Comparison of ENCODE assay signal across 19 cellular contexts in the genomic region with DNA sequence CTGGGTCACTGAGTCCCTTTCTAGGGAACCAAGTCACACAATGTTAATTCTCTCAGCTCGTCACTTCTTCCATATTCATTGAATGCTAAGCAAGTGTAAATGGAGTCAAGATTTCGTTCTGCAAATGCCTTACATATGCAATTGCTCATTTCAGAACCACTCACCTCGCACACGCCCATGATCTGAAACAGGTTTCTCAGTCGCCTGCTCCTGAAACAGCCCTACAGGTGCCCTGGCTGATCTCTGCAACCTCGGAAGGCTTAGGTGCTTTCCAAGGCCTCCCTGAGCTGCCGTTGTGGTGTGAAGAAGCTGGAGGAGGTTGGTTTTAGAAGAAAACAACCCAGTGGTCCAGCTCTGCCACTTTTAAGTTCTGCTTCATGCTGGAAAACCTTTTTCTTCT.
DNase-seq lines count a peak whose midpoint lies in the region; ATAC-seq, FAIRE-seq and TF ChIP-seq lines count a peak whose summit lies in the region.
"Had no signal": no experiment of that assay in that cellular context is flagged by ENCODE, and none has a peak within 500 bp of the region (broad histone marks: within the 10 kb centered on the region; RNA-seq: fewer than 3 reads in every experiment).

No MANE protein-coding gene starts in this region.

- peaks cover 30% of the 10 kb centered on the region for H4K20me1 ChIP-seq in OCI-LY3 (ENCODE audit: insufficient read depth, low read length)

- no peak for TF ChIP-seq POLR2A in GM12892 (IDR thresholded peaks at IDR 0.05; ENCODE audit: low read depth, low read length)
- no peak for TF ChIP-seq POLR2A in lower leg skin (IDR thresholded peaks at IDR 0.05)

- H3K79me2 ChIP-seq in OCI-LY3 (ENCODE audit: low read length) = no peaks in the 10 kb centered on the region

- TF ChIP-seq CTCF in OCI-LY3 (IDR thresholded peaks at IDR 0.05; ENCODE audit: low read depth, low read length) (no peak), lower leg skin (IDR thresholded peaks at IDR 0.05) (no peak)

- peak; percentile 58 for ATAC-seq in HG02798 (IDR thresholded peaks at IDR 0.05; ENCODE audit: poor library complexity, unreplicated experiment)
- ATAC-seq: esophagus mucosa; natural killer cell treated with Interleukin-12 subunit alpha and Interleukin-12 subunit beta and Interleukin-15 and Interleukin-18, amount 100 ng/mL, for 72 hours had no signal

- intact Hi-C loops in lower leg skin (cut with DNase I; ENCODE audit: low total_unique reads) = no loop called here

- H3K4me1 ChIP-seq in OCI-LY3 (ENCODE audit: low read length) = peaks cover 52% of the 10 kb centered on the region
- H3K4me1 ChIP-seq: prostate gland had no signal

- H2AFZ ChIP-seq in OCI-LY3 (ENCODE audit: low read depth, low read length) = no peak overlapping the region

- 0 out of 2 replicates have a peak overlapping the region, but pooled peaks have one; percentile 1 for H3K27ac ChIP-seq in OCI-LY3 (ENCODE audit: low read length)
- H3K27ac ChIP-seq: prostate gland had no signal

- FAIRE-seq in GM12892 (lab: Jason Lieb, UNC) (peak; percentile 76), GM19239 (lab: Jason Lieb, UNC) (peak; percentile 31)
- FAIRE-seq: astrocyte had no signal

- no peaks in the 10 kb centered on the region for H3K9me3 ChIP-seq in OCI-LY3 (ENCODE audit: insufficient read depth, low read length)
- H3K9me3 ChIP-seq: prostate gland had no signal

- peak overlapping the region; percentile 44 for H3K4me3 ChIP-seq in OCI-LY3 (ENCODE audit: low read length)
- H3K4me3 ChIP-seq in lower leg skin (ENCODE audit: low read depth, poor library complexity, severe bottlenecking) = no peak overlapping the region
- H3K4me3 ChIP-seq: prostate gland had no signal

- peaks cover 64% of the 10 kb centered on the region for H3K27me3 ChIP-seq in OCI-LY3 (ENCODE audit: low read depth, low read length)

- DNase-seq in GM12892 (ENCODE audit: insufficient read length) (peak; percentile 52), GM19239 (ENCODE audit: insufficient read length, low spot score) (peak; percentile 15), lower leg skin (ENCODE audit: low spot score in 2 of 2) (no peak), SIG-M5 treated with dmso at 0.1 percent for 504 hours (lab: John Stamatoyannopoulos, UW; ENCODE audit: unreplicated experiment) (no peak), NCI-H1694 (lab: John Stamatoyannopoulos, UW) (no peak), AG20443 (ENCODE audit: low spot score) (no peak)
- DNase-seq: activated B cell treated with CpG ODN at 0.5 μM for 24 hours; activated gamma-delta T cell treated with Interleukin-2 at 50 U/mL for 16 hours; COR-L47; mammary epithelial cell; NCI-H1048; RPMI8226; stimulated activated naive CD4-positive, alpha-beta T cell treated with Interleukin-2 at 50 U/mL for 16 hours had no signal

- H3K4me2 ChIP-seq in OCI-LY3 (ENCODE audit: low read length) = peak overlapping the region; percentile 74

- WGBS in lower leg skin, 2 donors = 82 to 90% methylated on average over 7 of the region's 7 CpGs

- no peak overlapping the region; the same call in 1 of the 2 replicates for H3K9ac ChIP-seq in OCI-LY3 (ENCODE audit: low read length)

- H3K36me3 ChIP-seq in OCI-LY3 (replicated peaks; ENCODE audit: low read depth, low read length) = no peaks in the 10 kb centered on the region
- H3K36me3 ChIP-seq: prostate gland had no signal

Comparison
In these comparisons a context has a peak if more than half of its experiments do, and no peak if none do; other contexts are left out.
1. DNase-seq: peak in GM12892 (single experiment) and GM19239 (single experiment); none in lower leg skin (0 of 2), SIG-M5 treated with dmso at 0.1 percent for 504 hours (single experiment), NCI-H1694 (single experiment) and AG20443 (single experiment).